10 cellular contexts compared by ENCODE assay signal in the genomic region with DNA sequence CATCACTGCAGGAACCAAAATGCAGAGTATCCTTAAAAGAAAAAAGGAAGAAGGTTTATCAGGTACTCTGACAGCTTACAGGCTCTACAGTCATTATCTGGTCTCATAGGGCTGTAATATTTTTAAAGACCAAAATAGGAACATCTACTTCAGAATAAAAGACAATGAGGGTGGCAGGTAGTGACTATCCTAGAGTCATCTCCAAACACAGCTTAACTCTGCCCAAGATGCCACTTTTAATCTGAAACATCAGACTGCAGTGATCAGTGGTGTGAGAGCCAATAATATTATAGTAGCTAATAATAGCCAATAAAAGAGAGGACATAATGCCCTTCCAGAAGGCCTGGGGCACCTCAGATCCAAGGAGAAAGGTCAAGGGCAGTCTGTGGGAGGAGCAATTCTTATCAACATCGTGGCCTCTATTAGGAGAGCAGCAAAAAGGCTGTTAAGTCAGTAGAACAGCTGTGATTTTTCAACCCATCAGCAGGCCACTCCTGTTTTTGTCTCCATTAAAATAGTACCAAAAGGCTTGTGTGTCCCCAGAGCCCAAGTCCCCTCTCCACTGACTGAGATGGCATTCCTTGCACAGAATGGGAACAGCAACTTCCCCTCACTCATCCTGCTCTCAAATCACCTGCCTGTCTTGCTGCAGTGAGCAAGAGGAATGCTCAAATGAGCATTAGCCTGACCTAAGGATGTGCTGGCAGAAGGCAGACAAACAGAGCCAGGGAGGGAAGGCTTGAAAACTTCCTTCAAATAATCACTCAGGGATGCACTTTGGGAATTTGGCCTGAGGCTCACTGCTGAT. TPM values are rescaled to one million over a fixed set of nuclear protein-coding genes. Genes with fewer than 3 reads are reported as not detected.
A peak's percentile ranks its signal among the peaks of the same experiment; 100 is the strongest.
DNase-seq lines count a peak whose midpoint lies in the region; ATAC-seq, FAIRE-seq and TF ChIP-seq lines count a peak whose summit lies in the region.
"Had no signal": no experiment of that assay in that cellular context is flagged by ENCODE, and none has a peak within 500 bp of the region (broad histone marks: within the 10 kb centered on the region; RNA-seq: fewer than 3 reads in every experiment).

No MANE protein-coding gene starts in this region.

- no peak overlapping the region for H3K18ac ChIP-seq in neuronal stem cell (ENCODE audit: low read length)

- H3K27ac ChIP-seq in keratinocyte (ENCODE audit: control insufficient read depth, insufficient read depth, low read length) = no peak overlapping the region
- no peak overlapping the region for H3K27ac ChIP-seq in neuronal stem cell (replicated peaks; ENCODE audit: low read length)
- H3K27ac ChIP-seq: coronary artery had no signal

- H3K79me1 ChIP-seq in neuronal stem cell (ENCODE audit: low read depth, low read length) = no peaks in the 10 kb centered on the region

- no peak overlapping the region for H4K8ac ChIP-seq in neuronal stem cell (ENCODE audit: low read depth, low read length)

- no peaks in the 10 kb centered on the region for H3K9me3 ChIP-seq in keratinocyte (ENCODE audit: control insufficient read depth, low read depth, low read length)
- H3K9me3 ChIP-seq in neuronal stem cell (replicated peaks in 1 of 2; ENCODE audit: control insufficient read depth in 2 of 2, insufficient read depth in 1 of 2, low read depth in 1 of 2, low read length in 2 of 2) = no peaks in the 10 kb centered on the region

- H3K4me1 ChIP-seq in keratinocyte (ENCODE audit: control insufficient read depth, extremely low read depth, insufficient read depth, low read length) (peaks cover 29% of the 10 kb centered on the region), neuronal stem cell (ENCODE audit: control insufficient read depth in 2 of 2, insufficient read depth in 1 of 2, low read depth in 1 of 2, low read length in 2 of 2) (peaks cover 3 to 13% of the 10 kb centered on the region in 2 donors)

- peaks cover 68% of the 10 kb centered on the region for H3K4me1 Mint-ChIP-seq in activated CD4-positive, alpha-beta memory T cell treated with anti-CD3 and anti-CD28 coated beads for 36 hours (ENCODE audit: low read depth)

- no peaks in the 10 kb centered on the region for H4K20me1 ChIP-seq in keratinocyte (ENCODE audit: control insufficient read depth, extremely low read depth, insufficient read depth, low read length)

- H3K4me2 ChIP-seq in keratinocyte (ENCODE audit: control insufficient read depth, extremely low read depth, insufficient read depth, low read depth, low read length) (no peak overlapping the region), neuronal stem cell (ENCODE audit: insufficient read depth, low read length, poor library complexity, severe bottlenecking) (no peak overlapping the region)

- H2BK15ac ChIP-seq in neuronal stem cell (ENCODE audit: low read length) = no peak overlapping the region

- H3K9ac ChIP-seq in keratinocyte (ENCODE audit: control insufficient read depth, extremely low read depth, insufficient read depth, low read length) (no peak overlapping the region), neuronal stem cell (ENCODE audit: low read depth, low read length, poor library complexity) (no peak overlapping the region)

- H3K4ac ChIP-seq in neuronal stem cell (ENCODE audit: low read length) = no peak overlapping the region

- H3K36me3 Mint-ChIP-seq in activated CD4-positive, alpha-beta memory T cell treated with anti-CD3 and anti-CD28 coated beads for 36 hours = peaks cover 10% of the 10 kb centered on the region

- ATAC-seq in Right ventricle myocardium inferior (peak; percentile 38), left cardiac atrium (no peak)

- POLR2A ChIA-PET in activated CD4-positive, alpha-beta memory T cell treated with anti-CD3 and anti-CD28 coated beads for 36 hours (lab: Charles Lee) = interaction anchor here (0.8 to 2.4 kb wide), 7 partner anchors 12 to 189 kb away, joined by 3 to 16 read pairs (median 4); partner anchors contain the start of genes DDIT4 and SPOCK2

- no peak overlapping the region for H2AK5ac ChIP-seq in neuronal stem cell (ENCODE audit: low read depth, low read length)

- no peaks in the 10 kb centered on the region for H3K27me3 Mint-ChIP-seq in activated CD4-positive, alpha-beta memory T cell treated with anti-CD3 and anti-CD28 coated beads for 36 hours

- H2BK12ac ChIP-seq in neuronal stem cell (ENCODE audit: low read length) = no peak overlapping the region

- intact Hi-C loops in Right ventricle myocardium inferior (cut with DNase I) (loop anchor here (5.0 kb wide), 1 partner anchor 42 kb away; no protein-coding TSS in a partner anchor), left cardiac atrium (cut with DNase I) (no loop called here)
- intact Hi-C loops in activated CD4-positive, alpha-beta memory T cell treated with anti-CD3 and anti-CD28 coated beads for 36 hours (cut with micrococcal nuclease) = loop anchor here (1.0 to 5.0 kb wide), 3 partner anchors 25 to 223 kb away; no protein-coding TSS in a partner anchor

- H3K27me3 ChIP-seq in keratinocyte (ENCODE audit: control insufficient read depth, extremely low read depth, insufficient read depth, low read length) (no peaks in the 10 kb centered on the region), neuronal stem cell (ENCODE audit: control insufficient read depth in 3 of 3, insufficient read depth in 3 of 3, low read depth in 1 of 3, low read length in 3 of 3) (no peaks in the 10 kb centered on the region)

- H3K9me1 ChIP-seq in keratinocyte (ENCODE audit: control insufficient read depth, extremely low read depth, insufficient read depth, low read length) = no peaks in the 10 kb centered on the region

- H3K4me3 Mint-ChIP-seq in activated CD4-positive, alpha-beta memory T cell treated with anti-CD3 and anti-CD28 coated beads for 36 hours = peak overlapping the region; percentile 49

- no peak for TF ChIP-seq CTCF in keratinocyte (optimal IDR thresholded peaks at IDR 0.05 in 1 of 3, IDR thresholded peaks at IDR 0.05 in 1 of 3, conservative IDR thresholded peaks at IDR 0.05 in 1 of 3; ENCODE audit: extremely low read depth in 1 of 3, insufficient read depth in 2 of 3, low read length in 3 of 3)

- H3K36me3 ChIP-seq in keratinocyte (ENCODE audit: control insufficient read depth in 2 of 2, extremely low read depth in 1 of 2, insufficient read depth in 2 of 2, low read length in 2 of 2) = no peaks in the 10 kb centered on the region
- no peaks in the 10 kb centered on the region for H3K36me3 ChIP-seq in neuronal stem cell (replicated peaks in 1 of 2; ENCODE audit: control insufficient read depth in 2 of 2, insufficient read depth in 2 of 2, low read length in 2 of 2)

- no peak overlapping the region for H3K14ac ChIP-seq in neuronal stem cell (ENCODE audit: low read length)

- no CpG with 5 or more reads among the region's 1 CpG for WGBS in neuronal stem cell (ENCODE audit: extremely low coverage in 2 of 2, insufficient read length in 2 of 2, insufficient replicate concordance in 1 of 2), 2 donors

- H2BK120ac ChIP-seq in neuronal stem cell (ENCODE audit: low read depth, low read length) = no peak overlapping the region

- H3K4me3 ChIP-seq in keratinocyte (ENCODE audit: control insufficient read depth in 2 of 3, extremely low read depth in 1 of 3, insufficient read depth in 2 of 3, low read depth in 1 of 3, low read length in 3 of 3) = no peak overlapping the region
- H3K4me3 ChIP-seq in neuronal stem cell (ENCODE audit: low read length in 2 of 2) = no peak overlapping the region
- H3K4me3 ChIP-seq: coronary artery had no signal

- DNase-seq in Right ventricle myocardium inferior (ENCODE audit: missing footprints) (no peak), left cardiac atrium (no peak), keratinocyte (ENCODE audit: low read depth, low spot score) (no peak), urothelium cell line (ENCODE audit: low spot score) (no peak), NCI-H446 treated with DMSO at 0.1 percent for 48 hours (lab: John Stamatoyannopoulos, UW) (no peak), hippocampal formation (lab: John Stamatoyannopoulos, UW) (no peak), neuronal stem cell (ENCODE audit: low spot score) (no peak)
- DNase-seq in activated CD4-positive, alpha-beta memory T cell treated with anti-CD3 and anti-CD28 coated beads for 36 hours = no peak

- H2AFZ ChIP-seq in keratinocyte (ENCODE audit: control insufficient read depth, low read length) (no peak overlapping the region), neuronal stem cell (ENCODE audit: low read length) (no peak overlapping the region)

- H3K79me2 ChIP-seq in keratinocyte (ENCODE audit: control insufficient read depth, insufficient read depth, low read length) = no peaks in the 10 kb centered on the region

- H2BK5ac ChIP-seq in neuronal stem cell (ENCODE audit: low read length) = no peak overlapping the region

- peak overlapping the region; percentile 97 for H3K27ac Mint-ChIP-seq in activated CD4-positive, alpha-beta memory T cell treated with anti-CD3 and anti-CD28 coated beads for 36 hours

- H3K23ac ChIP-seq in neuronal stem cell (ENCODE audit: low read depth, low read length, poor library complexity) = no peak overlapping the region

- CTCF ChIA-PET in activated CD4-positive, alpha-beta memory T cell treated with anti-CD3 and anti-CD28 coated beads for 36 hours (lab: Charles Lee) = interaction anchor here (0.6 to 2.6 kb wide), 6 partner anchors 10 to 230 kb away, joined by 3 to 8 read pairs (median 4); partner anchors contain the start of gene SPOCK2

- dilution Hi-C loops in keratinocyte (cut with MboI; ENCODE audit: extremely low pct_ligation_motif_present, low sequenced_read_pairs) = no loop called here

- no peak overlapping the region for H4K91ac ChIP-seq in neuronal stem cell (ENCODE audit: low read depth, low read length, poor library complexity)

- peak; percentile 59 for FAIRE-seq in keratinocyte (lab: Jason Lieb, UNC)
- peak; percentile 53 for FAIRE-seq in urothelium cell line (lab: Jason Lieb, UNC)
- FAIRE-seq: GM18507 had no signal

- no peaks in the 10 kb centered on the region for H3K9me3 Mint-ChIP-seq in activated CD4-positive, alpha-beta memory T cell treated with anti-CD3 and anti-CD28 coated beads for 36 hours

RNA-seq across cellular contexts. Expression of gene SPOCK2, which starts 20.7 kb away (rescaled TPM):
- total RNA-seq in Right ventricle myocardium inferior (10.4 TPM), left cardiac atrium (1 to 10 TPM; 8.1 to 9.8 TPM)
- 100 to 1,000 TPM; 216 to 218 TPM for total RNA-seq in activated CD4-positive, alpha-beta memory T cell treated with anti-CD3 and anti-CD28 coated beads for 36 hours
- polyA plus RNA-seq in keratinocyte = 0.03 to 0.18 TPM (median 0.14 TPM) in 3 replicates
- 0.26 TPM for polyA plus RNA-seq in keratinocyte (2011; ENCODE audit: low read depth)
- 0.05 TPM in 2 replicates for polyA plus RNA-seq in keratinocyte (2011; cell fraction: cytosol; rRNA removed)
- polyA plus RNA-seq in keratinocyte (2011; cell fraction: nucleus; rRNA removed) = 0.90 and 1.2 TPM in 2 replicates
- 0.05 and 0.21 TPM in 2 replicates for polyA plus RNA-seq in keratinocyte (2012; ENCODE audit: low replicate concordance)
- 0.19 to 1.2 TPM (median 1.0 TPM) in 3 replicates for polyA minus RNA-seq in keratinocyte
- not detected for polyA minus RNA-seq in keratinocyte (2011; cell fraction: cytosol; rRNA and poly(A)+ RNA removed)
- polyA minus RNA-seq in keratinocyte (2011; cell fraction: nucleus; rRNA and poly(A)+ RNA removed) = 0.74 and 1.5 TPM in 2 replicates
- polyA plus RNA-seq in neuronal stem cell (2013, experiment 1 of 2) = 1.0 TPM
- polyA plus RNA-seq in neuronal stem cell (2013, experiment 2 of 2) = 1.0 TPM

Comparison
In these comparisons a context has a peak if more than half of its experiments do, and no peak if none do; other contexts are left out.
1. intact Hi-C loops: an anchor here in Right ventricle myocardium inferior (5.0 kb wide) and activated CD4-positive, alpha-beta memory T cell treated with anti-CD3 and anti-CD28 coated beads for 36 hours (1.0 to 5.0 kb wide); none called in left cardiac atrium.
2. RNA of gene SPOCK2, which starts 20.7 kb away (total RNA-seq): 216 to 218 TPM in activated CD4-positive, alpha-beta memory T cell treated with anti-CD3 and anti-CD28 coated beads for 36 hours; 10.4 TPM in Right ventricle myocardium inferior (single experiment) and 8.1 to 9.8 TPM in left cardiac atrium; every median in the first group is over 10 times any median in the second.